Comparison of ENCODE assay signal across 9 cellular contexts in the genomic region with DNA sequence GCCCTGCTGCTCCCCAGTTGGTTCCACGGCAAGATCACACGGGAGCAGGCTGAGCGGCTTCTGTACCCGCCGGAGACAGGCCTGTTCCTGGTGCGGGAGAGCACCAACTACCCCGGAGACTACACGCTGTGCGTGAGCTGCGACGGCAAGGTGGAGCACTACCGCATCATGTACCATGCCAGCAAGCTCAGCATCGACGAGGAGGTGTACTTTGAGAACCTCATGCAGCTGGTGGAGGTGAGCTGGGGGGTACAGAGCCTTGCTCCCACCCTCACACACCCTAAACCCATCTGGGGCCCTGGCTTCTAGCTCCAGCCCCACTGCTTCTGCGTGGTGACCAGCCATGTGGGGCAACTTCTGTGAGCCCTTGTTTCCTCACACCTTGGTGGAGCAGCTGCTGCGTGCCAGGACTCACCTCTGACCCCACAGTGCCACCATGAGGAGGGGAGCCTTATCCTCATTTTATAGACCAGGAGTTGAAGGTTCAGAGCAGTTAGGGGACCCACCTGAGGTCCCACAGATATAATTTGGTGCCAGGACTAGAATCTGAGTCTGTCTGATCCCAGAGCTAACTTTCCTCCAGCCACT. TPM values are rescaled to one million over a fixed set of nuclear protein-coding genes. Genes with fewer than 3 reads are reported as not detected.
DNase-seq lines count a peak whose midpoint lies in the region; ATAC-seq and TF ChIP-seq lines count a peak whose summit lies in the region.
"Had no signal": no experiment of that assay in that cellular context is flagged by ENCODE, and none has a peak within 500 bp of the region (broad histone marks: within the 10 kb centered on the region; RNA-seq: fewer than 3 reads in every experiment).

No MANE protein-coding gene starts in this region.

- no peak for DNase-seq in activated T-cell treated with anti-CD3 and anti-CD28 coated beads, Interleukin-2, amount 50 U/mL, for 4 hours
- DNase-seq in activated T-cell treated with anti-CD3 and anti-CD28 coated beads, Interleukin-2, amount 50 U/mL, for 1 hour, result no peak
- peak; percentile 65 for DNase-seq in NB4 (ENCODE audit: low read depth)
- DNase-seq in cerebellum (ENCODE audit: low spot score), result peak; percentile 26
- no peak for DNase-seq in osteocyte (ENCODE audit: extremely low spot score, unreplicated experiment)
- DNase-seq in dermis blood vessel endothelial cell, result no peak
- no peak for DNase-seq in type B pancreatic cell (ENCODE audit: extremely low spot score, unreplicated experiment)

- peak; percentile 11 to 12 for ATAC-seq in activated T-cell treated with anti-CD3 and anti-CD28 coated beads, Interleukin-2, amount 50 U/mL, for 4 hours

- no peak overlapping the region for H3K4me3 Mint-ChIP-seq in activated T-cell treated with anti-CD3 and anti-CD28 coated beads, Interleukin-2, amount 50 U/mL, for 4 hours
- no peak overlapping the region for H3K4me3 Mint-ChIP-seq in stimulated activated naive CD8-positive, alpha-beta T cell treated with anti-CD3 and anti-CD28 coated beads, Interleukin-15, Interleukin-2, amounts not matched to agents 100 ng/mL and 50 ng/mL, for 24 hours
- H3K4me3 Mint-ChIP-seq in osteocyte (ENCODE audit: unreplicated experiment) (no peak overlapping the region), type B pancreatic cell (no peak overlapping the region)

- peak overlapping the region; percentile 72 for H3K27ac Mint-ChIP-seq in stimulated activated naive CD8-positive, alpha-beta T cell treated with anti-CD3 and anti-CD28 coated beads, Interleukin-15, Interleukin-2, amounts not matched to agents 100 ng/mL and 50 ng/mL, for 24 hours
- H3K27ac Mint-ChIP-seq in osteocyte (ENCODE audit: unreplicated experiment), result no peak overlapping the region
- no peak overlapping the region for H3K27ac Mint-ChIP-seq in type B pancreatic cell

- H3K4me3 ChIP-seq in NB4 (ENCODE audit: low read depth, low read length), result no peak overlapping the region

- TF ChIP-seq POLR2A in NB4 (IDR thresholded peaks at IDR 0.05; ENCODE audit: extremely low read depth, insufficient read length), result no peak

- TF ChIP-seq CTCF in NB4 (IDR thresholded peaks at IDR 0.05; ENCODE audit: low read depth, low read length), result no peak
- TF ChIP-seq CTCF in osteocyte (IDR thresholded peaks at IDR 0.05), result no peak
- no peak for TF ChIP-seq CTCF in type B pancreatic cell (conservative IDR thresholded peaks at IDR 0.05)

- H3K36me3 Mint-ChIP-seq in activated T-cell treated with anti-CD3 and anti-CD28 coated beads, Interleukin-2, amount 50 U/mL, for 4 hours (ENCODE audit: insufficient read depth), result peaks cover 29% of the 10 kb centered on the region
- peaks cover 58% of the 10 kb centered on the region for H3K36me3 Mint-ChIP-seq in stimulated activated naive CD8-positive, alpha-beta T cell treated with anti-CD3 and anti-CD28 coated beads, Interleukin-15, Interleukin-2, amounts not matched to agents 100 ng/mL and 50 ng/mL, for 24 hours (ENCODE audit: low read depth)
- peaks cover 15% of the 10 kb centered on the region for H3K36me3 Mint-ChIP-seq in osteocyte (ENCODE audit: unreplicated experiment)
- H3K36me3 Mint-ChIP-seq in type B pancreatic cell, result peaks cover 6% of the 10 kb centered on the region

- no peaks in the 10 kb centered on the region for H3K27me3 Mint-ChIP-seq in activated T-cell treated with anti-CD3 and anti-CD28 coated beads, Interleukin-2, amount 50 U/mL, for 4 hours (ENCODE audit: low read depth)
- H3K27me3 Mint-ChIP-seq in stimulated activated naive CD8-positive, alpha-beta T cell treated with anti-CD3 and anti-CD28 coated beads, Interleukin-15, Interleukin-2, amounts not matched to agents 100 ng/mL and 50 ng/mL, for 24 hours, result no peaks in the 10 kb centered on the region
- H3K27me3 Mint-ChIP-seq in osteocyte (ENCODE audit: unreplicated experiment) (no peaks in the 10 kb centered on the region), type B pancreatic cell (no peaks in the 10 kb centered on the region)

- peaks cover 52% of the 10 kb centered on the region for H3K4me1 Mint-ChIP-seq in activated T-cell treated with anti-CD3 and anti-CD28 coated beads, Interleukin-2, amount 50 U/mL, for 4 hours (ENCODE audit: low read depth)
- peaks cover 60% of the 10 kb centered on the region for H3K4me1 Mint-ChIP-seq in stimulated activated naive CD8-positive, alpha-beta T cell treated with anti-CD3 and anti-CD28 coated beads, Interleukin-15, Interleukin-2, amounts not matched to agents 100 ng/mL and 50 ng/mL, for 24 hours (ENCODE audit: low read depth)
- peaks cover 2% of the 10 kb centered on the region for H3K4me1 Mint-ChIP-seq in osteocyte (ENCODE audit: unreplicated experiment)
- H3K4me1 Mint-ChIP-seq in type B pancreatic cell (ENCODE audit: unreplicated experiment), result no peaks in the 10 kb centered on the region

- no peaks in the 10 kb centered on the region for H3K9me3 Mint-ChIP-seq in activated T-cell treated with anti-CD3 and anti-CD28 coated beads, Interleukin-2, amount 50 U/mL, for 4 hours
- no peaks in the 10 kb centered on the region for H3K9me3 Mint-ChIP-seq in stimulated activated naive CD8-positive, alpha-beta T cell treated with anti-CD3 and anti-CD28 coated beads, Interleukin-15, Interleukin-2, amounts not matched to agents 100 ng/mL and 50 ng/mL, for 24 hours
- H3K9me3 Mint-ChIP-seq in osteocyte (ENCODE audit: unreplicated experiment), result no peaks in the 10 kb centered on the region
- H3K9me3 Mint-ChIP-seq in type B pancreatic cell, result no peaks in the 10 kb centered on the region

RNA-seq across cellular contexts. Expression of a gene that starts 13.3 kb away (rescaled TPM):
- total RNA-seq in activated T-cell treated with anti-CD3 and anti-CD28 coated beads, Interleukin-2, amount 50 U/mL, for 4 hours, result under 1 TPM; 0.30 to 0.55 (median 0.40) TPM
- total RNA-seq in cerebellum, result 0.09 TPM
- not detected in 2 replicates for total RNA-seq in osteocyte
- not detected in 2 replicates for total RNA-seq in dermis blood vessel endothelial cell
- not detected in 2 replicates for total RNA-seq in type B pancreatic cell (ENCODE audit: low replicate concordance)

RNA-seq across cellular contexts. Expression of a gene that starts 17.5 kb away (rescaled TPM):
- total RNA-seq in activated T-cell treated with anti-CD3 and anti-CD28 coated beads, Interleukin-2, amount 50 U/mL, for 4 hours, result 100 to 1,000 TPM; 368 to 412 (median 397) TPM
- 21.9 TPM for total RNA-seq in cerebellum
- total RNA-seq in osteocyte, result 56.0 and 57.0 TPM in 2 replicates
- total RNA-seq in dermis blood vessel endothelial cell, result 31.5 and 87.8 TPM in 2 replicates
- 77.4 and 102 TPM in 2 replicates for total RNA-seq in type B pancreatic cell (ENCODE audit: low replicate concordance)

RNA-seq across cellular contexts. Expression of a gene that starts 27.1 kb away (rescaled TPM):
- under 1 TPM in 2 of 3 donors, not detected in 1; 0.23 to 0.32 TPM for total RNA-seq in activated T-cell treated with anti-CD3 and anti-CD28 coated beads, Interleukin-2, amount 50 U/mL, for 4 hours
- 1.00 TPM for total RNA-seq in cerebellum
- total RNA-seq in osteocyte, result not detected in 2 replicates
- total RNA-seq in dermis blood vessel endothelial cell, result not detected in 2 replicates
- total RNA-seq in type B pancreatic cell (ENCODE audit: low replicate concordance), result not detected in 2 replicates

RNA-seq across cellular contexts. Expression of a gene that starts 43.6 kb away (rescaled TPM):
- total RNA-seq in activated T-cell treated with anti-CD3 and anti-CD28 coated beads, Interleukin-2, amount 50 U/mL, for 4 hours, result 10 to 100 TPM; 52.8 to 64.7 (median 64.0) TPM
- 38.7 TPM for total RNA-seq in cerebellum
- 30.6 and 32.4 TPM in 2 replicates for total RNA-seq in osteocyte
- total RNA-seq in dermis blood vessel endothelial cell, result 31.0 and 39.3 TPM in 2 replicates
- total RNA-seq in type B pancreatic cell (ENCODE audit: low replicate concordance), result 44.9 and 46.4 TPM in 2 replicates

RNA-seq across cellular contexts. Expression of a gene that starts 50.7 kb away (rescaled TPM):
- total RNA-seq in activated T-cell treated with anti-CD3 and anti-CD28 coated beads, Interleukin-2, amount 50 U/mL, for 4 hours, result under 1 TPM in 1 of 3 donors, not detected in 2; 0.08 TPM
- total RNA-seq in cerebellum, result not detected
- not detected in 2 replicates for total RNA-seq in osteocyte
- not detected in 2 replicates for total RNA-seq in dermis blood vessel endothelial cell
- total RNA-seq in type B pancreatic cell (ENCODE audit: low replicate concordance), result 1.6 TPM in 1 of 2 replicates, not detected in the other
- total RNA-seq: T-helper 2 cell treated with Interferon-gamma antibody and Interleukin-4, amounts not matched to agents 100 ng/mL and 5 ng/mL, for 36 hours had no signal

Comparison
In these comparisons a context has a peak if more than half of its experiments do, and no peak if none do; other contexts are left out.
1. DNase-seq: peak in NB4 (single experiment) and cerebellum (single experiment); none in activated T-cell treated with anti-CD3 and anti-CD28 coated beads, Interleukin-2, amount 50 U/mL, for 4 hours (single experiment), activated T-cell treated with anti-CD3 and anti-CD28 coated beads, Interleukin-2, amount 50 U/mL, for 1 hour (single experiment), osteocyte (single experiment), dermis blood vessel endothelial cell (single experiment) and type B pancreatic cell (single experiment).